Comparison of ENCODE assay signal across 8 cellular contexts in genomic region chr12:9673404-9674225, GRCh38. TPM values are rescaled to one million over a fixed set of nuclear protein-coding genes. Genes with fewer than 3 reads are reported as not detected.
DNase-seq lines count a peak whose midpoint lies in the region; ATAC-seq and TF ChIP-seq lines count a peak whose summit lies in the region.

No MANE protein-coding gene starts in this region.

- H3K27ac Mint-ChIP-seq in stimulated activated memory B cell treated with anti-CD40 and anti-IgM and Interleukin-4, amounts not matched to agents 10 μg/mL and 1 μg/mL and 100 μg/mL, for 72 hours: peak overlapping the region; percentile 93
- H3K27ac Mint-ChIP-seq in progenitor cell of endocrine pancreas: no peak overlapping the region

- ATAC-seq in HG02763 (IDR thresholded peaks at IDR 0.05; ENCODE audit: unreplicated experiment): peak; percentile 28
- peak; percentile 62 for ATAC-seq in stimulated activated memory B cell treated with anti-CD40 and anti-IgM and Interleukin-4, amounts not matched to agents 10 μg/mL and 1 μg/mL and 100 μg/mL, for 72 hours

- no peaks in the 10 kb centered on the region for H3K27me3 Mint-ChIP-seq in stimulated activated memory B cell treated with anti-CD40 and anti-IgM and Interleukin-4, amounts not matched to agents 10 μg/mL and 1 μg/mL and 100 μg/mL, for 72 hours
- no peaks in the 10 kb centered on the region for H3K27me3 Mint-ChIP-seq in progenitor cell of endocrine pancreas

- WGBS in adrenal gland, 4 donors: 53 to 80% (median 64%) methylated on average over 1 to 6 of the region's 6 CpGs

- TF ChIP-seq CTCF in GM12864 (IDR thresholded peaks at IDR 0.05; ENCODE audit: low read depth, low read length, missing control alignments) (no peak), adrenal gland (IDR thresholded peaks at IDR 0.05) (no peak), kidney epithelial cell (IDR thresholded peaks at IDR 0.05; ENCODE audit: insufficient read depth, low read length, poor library complexity, severe bottlenecking) (no peak), progenitor cell of endocrine pancreas (IDR thresholded peaks at IDR 0.05; ENCODE audit: unreplicated experiment) (no peak)

- no peak overlapping the region for H3K27ac ChIP-seq in adrenal gland

- H3K27me3 ChIP-seq in adrenal gland (no peaks in the 10 kb centered on the region), kidney epithelial cell (ENCODE audit: control insufficient read depth, insufficient read depth, low read length) (no peaks in the 10 kb centered on the region)

- intact Hi-C loops in adrenal gland (cut with DNase I): no loop called here

- CTCF ChIA-PET in HEK293T (lab: Yijun Ruan, JAX): no interaction called here

- H3K4me3 ChIP-seq in GM12864 (ENCODE audit: low read depth, low read length) (peak overlapping the region; percentile 64), adrenal gland (no peak overlapping the region), kidney epithelial cell (ENCODE audit: low read depth, low read length) (no peak overlapping the region)

- POLR2A ChIA-PET in HEK293T (lab: Yijun Ruan, JAX): interaction anchor here (0.9 kb wide), 1 partner anchor 25 kb away, joined by 3 read pairs; no protein-coding TSS in a partner anchor

- peak overlapping the region; percentile 84 for H3K4me3 Mint-ChIP-seq in stimulated activated memory B cell treated with anti-CD40 and anti-IgM and Interleukin-4, amounts not matched to agents 10 μg/mL and 1 μg/mL and 100 μg/mL, for 72 hours
- H3K4me3 Mint-ChIP-seq in progenitor cell of endocrine pancreas (ENCODE audit: low read depth): no peak overlapping the region

- H3K9me3 ChIP-seq in adrenal gland (replicated peaks in 1 of 3): no peaks in the 10 kb centered on the region

- H3K36me3 Mint-ChIP-seq in stimulated activated memory B cell treated with anti-CD40 and anti-IgM and Interleukin-4, amounts not matched to agents 10 μg/mL and 1 μg/mL and 100 μg/mL, for 72 hours: peaks cover 88% of the 10 kb centered on the region
- peaks cover 39% of the 10 kb centered on the region for H3K36me3 Mint-ChIP-seq in progenitor cell of endocrine pancreas (ENCODE audit: insufficient read depth)

- H3K9me3 Mint-ChIP-seq in stimulated activated memory B cell treated with anti-CD40 and anti-IgM and Interleukin-4, amounts not matched to agents 10 μg/mL and 1 μg/mL and 100 μg/mL, for 72 hours: no peaks in the 10 kb centered on the region
- H3K9me3 Mint-ChIP-seq in progenitor cell of endocrine pancreas (ENCODE audit: low read depth): peaks cover 11% of the 10 kb centered on the region

- TF ChIP-seq POLR2A in adrenal gland (IDR thresholded peaks at IDR 0.05): no peak

- H3K4me1 Mint-ChIP-seq in stimulated activated memory B cell treated with anti-CD40 and anti-IgM and Interleukin-4, amounts not matched to agents 10 μg/mL and 1 μg/mL and 100 μg/mL, for 72 hours: peaks cover 74% of the 10 kb centered on the region
- no peaks in the 10 kb centered on the region for H3K4me1 Mint-ChIP-seq in progenitor cell of endocrine pancreas (ENCODE audit: low read depth)

- H3K36me3 ChIP-seq in adrenal gland (replicated peaks in 1 of 2): no peaks in the 10 kb centered on the region
- H3K36me3 ChIP-seq in kidney epithelial cell (ENCODE audit: control insufficient read depth, insufficient read depth, low read length): no peaks in the 10 kb centered on the region

- no peak for DNase-seq in GM12864 (ENCODE audit: low read depth)
- peak; percentile 91 for DNase-seq in RPMI7951 (ENCODE audit: low read depth)
- peak; percentile 34 to 71 (median 52) for DNase-seq in adrenal gland
- DNase-seq in kidney epithelial cell (ENCODE audit: low read depth): peak; percentile 72
- no peak for DNase-seq in progenitor cell of endocrine pancreas (ENCODE audit: low spot score, unreplicated experiment)
- DNase-seq in HEK293T (ENCODE audit: extremely low spot score): no peak

- H3K4me1 ChIP-seq in adrenal gland (replicated peaks in 1 of 2): no peaks in the 10 kb centered on the region

TF ChIP-seq in HEK293T, 16 proteins besides CTCF, POLR2A, EP300 and RAD21:
- no peak for TF ChIP-seq ZNF384 (IDR thresholded peaks at IDR 0.05)
- no peak for TF ChIP-seq ARNT (IDR thresholded peaks at IDR 0.05)
- TF ChIP-seq ELF4 (IDR thresholded peaks at IDR 0.05): no peak
- no peak for TF ChIP-seq HDGF (IDR thresholded peaks at IDR 0.05; ENCODE audit: borderline replicate concordance)
- TF ChIP-seq NFRKB (IDR thresholded peaks at IDR 0.05): no peak
- TF ChIP-seq FOXM1 (IDR thresholded peaks at IDR 0.05; ENCODE audit: borderline replicate concordance): no peak
- no peak for TF ChIP-seq FOXA1 (IDR thresholded peaks at IDR 0.05)
- no peak for TF ChIP-seq SP1 (IDR thresholded peaks at IDR 0.05)
- no peak for TF ChIP-seq BHLHE40 (IDR thresholded peaks at IDR 0.05; ENCODE audit: borderline replicate concordance)
- no peak for TF ChIP-seq SUZ12 (IDR thresholded peaks at IDR 0.05)
- TF ChIP-seq FOXK2 (IDR thresholded peaks at IDR 0.05): no peak
- TF ChIP-seq LEF1 (IDR thresholded peaks at IDR 0.05; ENCODE audit: borderline replicate concordance): no peak
- no peak for TF ChIP-seq TARDBP (IDR thresholded peaks at IDR 0.05)
- no peak for TF ChIP-seq CTBP1 (IDR thresholded peaks at IDR 0.05; ENCODE audit: borderline replicate concordance)
- TF ChIP-seq L3MBTL2 (conservative IDR thresholded peaks at IDR 0.05): no peak
- TF ChIP-seq PKNOX1 (IDR thresholded peaks at IDR 0.05): no peak
TF ChIP-seq in HEK293T: peak in this region for 0.

RNA-seq across cellular contexts. Expression of gene CLEC2D, which starts 4.1 kb away (rescaled TPM):
- total RNA-seq in RPMI7951 (2014; rRNA removed; shearing (Covaris generic)): 2.8 and 3.4 TPM in 2 replicates
- 1 to 10 TPM; 1.9 to 9.5 (median 2.8) TPM for total RNA-seq in adrenal gland
- 10 to 100 TPM in 1 of 3 donors, 1 to 10 TPM in 1, under 1 TPM in 1; 0.75 to 12.4 (median 3.0) TPM for polyA plus RNA-seq in adrenal gland
- total RNA-seq in kidney epithelial cell: 6.9 and 10.1 TPM in 2 replicates
- total RNA-seq in progenitor cell of endocrine pancreas: 23.5 and 31.0 TPM in 2 replicates

RNA-seq across cellular contexts. Expression of gene CLECL1, which starts 59.3 kb away (rescaled TPM):
- not detected in 2 replicates for total RNA-seq in RPMI7951 (2014; rRNA removed; shearing (Covaris generic))
- total RNA-seq in adrenal gland (1 to 10 TPM in 4 of 8 donors, under 1 TPM in 1, not detected in 3; 0.38 to 1.9 (median 1.3) TPM), kidney epithelial cell (not detected in 2 replicates), progenitor cell of endocrine pancreas (not detected in 2 replicates)
- 1 to 10 TPM in 2 of 3 donors, under 1 TPM in 1; 0.56 to 1.5 (median 1.1) TPM for polyA plus RNA-seq in adrenal gland

Comparison
In these comparisons a context has a peak if more than half of its experiments do, and no peak if none do; other contexts are left out.
1. DNase-seq: peak in RPMI7951 (single experiment), adrenal gland (7 of 7) and kidney epithelial cell (single experiment); none in GM12864 (single experiment), progenitor cell of endocrine pancreas (single experiment) and HEK293T (single experiment).